ENCODE assay signal across 31 cellular contexts in the genomic region with DNA sequence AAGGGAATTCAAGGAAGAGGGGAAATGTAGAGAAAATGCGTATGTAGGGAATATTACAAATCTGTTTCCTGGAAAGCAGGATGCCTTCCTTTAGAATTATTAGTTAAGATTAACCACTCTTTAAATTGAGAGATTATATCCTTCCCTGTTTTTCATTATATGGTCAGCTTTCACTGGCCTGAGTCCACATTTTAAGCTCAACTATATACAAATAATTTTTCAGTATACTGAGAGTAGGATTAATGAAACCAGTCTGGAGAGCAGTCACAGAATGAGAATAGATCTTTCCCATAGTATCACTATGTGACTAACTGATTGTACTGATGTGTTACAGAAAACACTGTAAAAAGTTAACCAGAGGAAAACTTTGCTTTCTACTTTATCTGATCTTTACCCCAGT.
"Had no signal": no experiment of that assay in that cellular context is flagged by ENCODE, and none has a peak within 500 bp of the region (broad histone marks: within the 10 kb centered on the region; RNA-seq: fewer than 3 reads in every experiment).

No MANE protein-coding gene starts in this region.

- H2AFZ ChIP-seq: neural progenitor cell, parathyroid adenoma had no signal

- H3K4me1 ChIP-seq: parathyroid adenoma, right lobe of liver, sigmoid colon, spleen, suprapubic skin, testis, tibial artery, upper lobe of right lung, uterus had no signal

- H3K9ac ChIP-seq: neural progenitor cell, parathyroid adenoma had no signal

- H3K9me3 ChIP-seq: ovary, psoas muscle, right lobe of liver, sigmoid colon, spleen, suprapubic skin, testis, tibial artery, transverse colon, upper lobe of right lung, uterus had no signal

- H3K36me3 Mint-ChIP-seq: natural killer cell; neural progenitor cell; stimulated activated memory B cell treated with anti-CD40 and anti-IgM and Interleukin-4, amounts not matched to agents 10 μg/mL and 1 μg/mL and 100 μg/mL, for 72 hours had no signal

- H3K4me1 Mint-ChIP-seq: natural killer cell; neural progenitor cell; stimulated activated memory B cell treated with anti-CD40 and anti-IgM and Interleukin-4, amounts not matched to agents 10 μg/mL and 1 μg/mL and 100 μg/mL, for 72 hours; stimulated activated naive CD8-positive, alpha-beta T cell treated with anti-CD3 and anti-CD28 coated beads, Interleukin-15, amount 100 ng/mL, for 72 hours had no signal

- H3K4me2 ChIP-seq: neural progenitor cell had no signal

- H3K27me3 ChIP-seq: neural progenitor cell, ovary, right lobe of liver, sigmoid colon, spleen, suprapubic skin, testis, tibial artery, transverse colon, upper lobe of right lung, uterus had no signal

- H3K79me2 ChIP-seq: parathyroid adenoma had no signal

- ATAC-seq: natural killer cell; psoas muscle; right cardiac atrium; right lobe of liver; stimulated activated memory B cell treated with anti-CD40 and anti-IgM and Interleukin-4, amounts not matched to agents 10 μg/mL and 1 μg/mL and 100 μg/mL, for 72 hours; stimulated activated naive CD8-positive, alpha-beta T cell treated with anti-CD3 and anti-CD28 coated beads, Interleukin-15, amount 100 ng/mL, for 72 hours; stimulated activated naive CD8-positive, alpha-beta T cell treated with anti-CD3 and anti-CD28 coated beads, Interleukin-15, Interleukin-2, amounts not matched to agents 100 U/mL and 50 U/mL, for 24 hours; upper lobe of right lung had no signal

- H3K9me3 Mint-ChIP-seq: natural killer cell; nephron; neural progenitor cell; stimulated activated memory B cell treated with anti-CD40 and anti-IgM and Interleukin-4, amounts not matched to agents 10 μg/mL and 1 μg/mL and 100 μg/mL, for 72 hours; stimulated activated naive CD8-positive, alpha-beta T cell treated with anti-CD3 and anti-CD28 coated beads, Interleukin-15, amount 100 ng/mL, for 72 hours had no signal

- H3K27ac Mint-ChIP-seq: natural killer cell; nephron; neural progenitor cell; progenitor cell of endocrine pancreas; stimulated activated memory B cell treated with anti-CD40 and anti-IgM and Interleukin-4, amounts not matched to agents 10 μg/mL and 1 μg/mL and 100 μg/mL, for 72 hours; stimulated activated naive CD8-positive, alpha-beta T cell treated with anti-CD3 and anti-CD28 coated beads, Interleukin-15, amount 100 ng/mL, for 72 hours; type B pancreatic cell had no signal

- H3K36me3 ChIP-seq: neural progenitor cell, ovary, right lobe of liver, sigmoid colon, spleen, suprapubic skin, transverse colon, upper lobe of right lung, uterus had no signal

- DNase-seq: natural killer cell; occipital lobe; ovary; posterior cingulate gyrus; psoas muscle; right cardiac atrium; right lobe of liver; sigmoid colon; small intestine; spleen; stimulated activated CD4-positive, alpha-beta T cell treated with anti-CD3 and anti-CD28 coated beads, Interleukin-12 subunit alpha, Interleukin-12 subunit beta, amount 100 ng/mL, for 4 hours; stimulated activated CD4-positive, alpha-beta T cell treated with anti-CD3 and anti-CD28 coated beads, Interleukin-1b, Interleukin-23, amount 100 ng/mL, for 48 hours; stimulated activated CD4-positive, alpha-beta T cell treated with anti-CD3 and anti-CD28 coated beads, Interleukin-4, amount 100 ng/mL, for 1 hour; stimulated activated CD4-positive, alpha-beta T cell treated with anti-CD3 and anti-CD28 coated beads, Interleukin-4, amount 100 ng/mL, for 4 hours; stimulated activated CD8-positive, alpha-beta memory T cell treated with anti-CD3 and anti-CD28 coated beads, Interleukin-4, amount 100 ng/mL, for 48 hours; stimulated activated naive CD4-positive, alpha-beta T cell; stimulated activated naive CD8-positive, alpha-beta T cell treated with anti-CD3 and anti-CD28 coated beads, Interleukin-15, amount 100 ng/mL, for 72 hours; stimulated activated naive CD8-positive, alpha-beta T cell treated with anti-CD3 and anti-CD28 coated beads, Interleukin-15, Interleukin-2, amounts not matched to agents 100 U/mL and 50 U/mL, for 24 hours; substantia nigra; testis; tibial artery; transverse colon; upper lobe of right lung; uterus had no signal

- H3K4me3 ChIP-seq: neural progenitor cell, ovary, psoas muscle, right lobe of liver, sigmoid colon, spleen, suprapubic skin, testis, tibial artery, transverse colon, upper lobe of right lung, uterus had no signal

- H3K4me3 Mint-ChIP-seq: natural killer cell; nephron; neural progenitor cell; stimulated activated memory B cell treated with anti-CD40 and anti-IgM and Interleukin-4, amounts not matched to agents 10 μg/mL and 1 μg/mL and 100 μg/mL, for 72 hours; stimulated activated naive CD8-positive, alpha-beta T cell treated with anti-CD3 and anti-CD28 coated beads, Interleukin-15, amount 100 ng/mL, for 72 hours; type B pancreatic cell had no signal

- H3K27ac ChIP-seq: neural progenitor cell, ovary, parathyroid adenoma, psoas muscle, right lobe of liver, sigmoid colon, spleen, suprapubic skin, testis, tibial artery, transverse colon, upper lobe of right lung, uterus had no signal

- H3K27me3 Mint-ChIP-seq: progenitor cell of endocrine pancreas; stimulated activated memory B cell treated with anti-CD40 and anti-IgM and Interleukin-4, amounts not matched to agents 10 μg/mL and 1 μg/mL and 100 μg/mL, for 72 hours; type B pancreatic cell had no signal
